Comparison of ENCODE assay signal across 9 cellular contexts in genomic region chr17:82882715-82883446, GRCh38. TPM values are rescaled to one million over a fixed set of nuclear protein-coding genes. Genes with fewer than 3 reads are reported as not detected.
DNase-seq lines count a peak whose midpoint lies in the region; ATAC-seq, FAIRE-seq and TF ChIP-seq lines count a peak whose summit lies in the region.
"Had no signal": no experiment of that assay in that cellular context is flagged by ENCODE, and none has a peak within 500 bp of the region (broad histone marks: within the 10 kb centered on the region; RNA-seq: fewer than 3 reads in every experiment).

No MANE protein-coding gene starts in this region.

- H3K4me2 ChIP-seq in SK-N-SH: no peak overlapping the region

- peak overlapping the region; percentile 55 for H3K4me3 ChIP-seq in CD4-positive, CD25-positive, alpha-beta regulatory T cell (ENCODE audit: low read depth, low read length)
- H3K4me3 ChIP-seq in bronchial epithelial cell (ENCODE audit: low read depth, low read length): peak overlapping the region; percentile 17
- H3K4me3 ChIP-seq in SK-N-SH (ENCODE audit: low read depth in 2 of 2, low read length in 1 of 2): no peak overlapping the region

- peak overlapping the region; percentile 49 to 91 (median 83) for H3K4me3 Mint-ChIP-seq in CD4-positive, CD25-positive, alpha-beta regulatory T cell

- CTCF ChIA-PET in SK-N-SH (lab: Yijun Ruan, JAX): interaction anchor here (1.7 to 3.9 kb wide), 2 partner anchors 29 to 101 kb away, joined by 5 to 24 read pairs; no protein-coding TSS in a partner anchor

- no peaks in the 10 kb centered on the region for H4K20me1 ChIP-seq in SK-N-SH (ENCODE audit: insufficient read depth)

- peak overlapping the region; percentile 85 for H3K27ac ChIP-seq in CD4-positive, CD25-positive, alpha-beta regulatory T cell (ENCODE audit: insufficient read depth, low read length, poor library complexity, severe bottlenecking)
- H3K27ac ChIP-seq in SK-N-SH (ENCODE audit: low read depth in 2 of 2, low read length in 1 of 2): no peak overlapping the region; a peak in 1 of 4 replicates

- no peaks in the 10 kb centered on the region for H3K36me3 ChIP-seq in CD4-positive, CD25-positive, alpha-beta regulatory T cell (ENCODE audit: control insufficient read depth, insufficient read depth, low read length)
- H3K36me3 ChIP-seq in bronchial epithelial cell (ENCODE audit: control insufficient read depth, insufficient read depth, low read length) (peaks cover 1% of the 10 kb centered on the region), SK-N-SH (replicated peaks in 1 of 2; ENCODE audit: control insufficient read depth in 1 of 2, insufficient read depth in 2 of 2, low read length in 1 of 2) (peaks cover 0 to 4% of the 10 kb centered on the region in 2 experiments)

- TF ChIP-seq CTCF in bronchial epithelial cell (IDR thresholded peaks at IDR 0.05; ENCODE audit: insufficient read depth, low read length, severe bottlenecking) (peak; percentile 7), SK-N-SH (IDR thresholded peaks at IDR 0.05) (no peak)

- H3K9me3 Mint-ChIP-seq in CD4-positive, CD25-positive, alpha-beta regulatory T cell: peaks cover 0 to 1% (median 0%) of the 10 kb centered on the region in 7 donors

- no peak for TF ChIP-seq EP300 in SK-N-SH (IDR thresholded peaks at IDR 0.05; ENCODE audit: borderline replicate concordance in 1 of 2, low read depth in 1 of 2, low read length in 1 of 2)

- 93% methylated on average over 39 of the region's 39 CpGs for WGBS in SK-N-SH (ENCODE audit: low lambda C conversion rate)

- peaks cover 11 to 87% (median 51%) of the 10 kb centered on the region in 4 donors for H3K4me1 Mint-ChIP-seq in CD4-positive, CD25-positive, alpha-beta regulatory T cell

- H3K27me3 ChIP-seq in CD4-positive, CD25-positive, alpha-beta regulatory T cell (ENCODE audit: control insufficient read depth, insufficient read depth, low read length): no peaks in the 10 kb centered on the region
- H3K27me3 ChIP-seq in bronchial epithelial cell (ENCODE audit: control insufficient read depth, insufficient read depth, low read length) (no peaks in the 10 kb centered on the region), SK-N-SH (ENCODE audit: insufficient read depth) (no peaks in the 10 kb centered on the region)

- H3K9ac ChIP-seq in SK-N-SH: no peak overlapping the region

- H3K9me2 ChIP-seq in SK-N-SH: no peaks in the 10 kb centered on the region

- ATAC-seq in CD4-positive, CD25-positive, alpha-beta regulatory T cell (ENCODE audit: low read depth in 2 of 2): peak; percentile 91 to 95

- H3K27ac Mint-ChIP-seq in CD4-positive, CD25-positive, alpha-beta regulatory T cell: peak overlapping the region; percentile 98 to 100 (median 98)

- no peaks in the 10 kb centered on the region for H3K27me3 Mint-ChIP-seq in CD4-positive, CD25-positive, alpha-beta regulatory T cell

- peaks cover 29% of the 10 kb centered on the region; the same call in 1 of the 2 replicates for H3K79me2 ChIP-seq in SK-N-SH (ENCODE audit: insufficient read depth)

- POLR2A ChIA-PET in SK-N-SH (lab: Yijun Ruan, JAX): no interaction called here

- peaks cover 24% of the 10 kb centered on the region for H3K36me3 Mint-ChIP-seq in CD4-positive, CD25-positive, alpha-beta regulatory T cell

- DNase-seq in CD4-positive, CD25-positive, alpha-beta regulatory T cell: peak; percentile 76 to 91 (median 81)
- peak; percentile 27 to 74 (median 48) for DNase-seq in activated CD4-positive, CD25-positive, alpha-beta regulatory T cell (lab: John Stamatoyannopoulos, UW)
- DNase-seq in bronchial epithelial cell (ENCODE audit: low read depth): peak; percentile 23
- DNase-seq in stimulated activated CD4-positive, alpha-beta T cell treated with anti-CD3 and anti-CD28 coated beads, Interleukin-15, amount 100 ng/mL, for 24 hours: peak; percentile 80
- no peak for DNase-seq in D341Med (ENCODE audit: low spot score)
- DNase-seq in NCI-H1930 (lab: John Stamatoyannopoulos, UW): no peak
- DNase-seq in OCI-M2 (lab: John Stamatoyannopoulos, UW; ENCODE audit: unreplicated experiment): no peak
- no peak for DNase-seq in SK-N-SH
- DNase-seq: DMS79 treated with DMSO at 0.1 percent for 48 hours had no signal

- H2AFZ ChIP-seq in SK-N-SH (ENCODE audit: low read depth): no peak overlapping the region

- no peaks in the 10 kb centered on the region for H3K9me3 ChIP-seq in CD4-positive, CD25-positive, alpha-beta regulatory T cell (ENCODE audit: control insufficient read depth in 2 of 2, low read length in 2 of 2)
- H3K9me3 ChIP-seq in SK-N-SH: no peaks in the 10 kb centered on the region

- peaks cover 12% of the 10 kb centered on the region for H3F3A ChIP-seq in SK-N-SH (replicated peaks; ENCODE audit: insufficient read depth)

- TF ChIP-seq RAD21 in SK-N-SH (IDR thresholded peaks at IDR 0.05; ENCODE audit: low read length): no peak

- H3K4me1 ChIP-seq in CD4-positive, CD25-positive, alpha-beta regulatory T cell (ENCODE audit: control insufficient read depth, insufficient read depth, low read length, poor library complexity, severe bottlenecking): peaks cover 52% of the 10 kb centered on the region
- H3K4me1 ChIP-seq in SK-N-SH (ENCODE audit: control insufficient read depth in 1 of 2, insufficient read depth in 2 of 2, low read depth in 1 of 2, low read length in 1 of 2): peaks cover 11 to 58% of the 10 kb centered on the region in 2 experiments

- FAIRE-seq in bronchial epithelial cell (lab: Jason Lieb, UNC): no peak

TF ChIP-seq in SK-N-SH, 30 proteins besides CTCF, POLR2A, EP300 and RAD21:
- no peak for TF ChIP-seq GATA2 (CRISPR knock-in tag; IDR thresholded peaks at IDR 0.05)
- TF ChIP-seq TEAD4 (IDR thresholded peaks at IDR 0.05; ENCODE audit: borderline replicate concordance, insufficient read depth): no peak
- TF ChIP-seq RXRA (IDR thresholded peaks at IDR 0.05; ENCODE audit: borderline replicate concordance, low read depth): no peak
- no peak for TF ChIP-seq NFIC (IDR thresholded peaks at IDR 0.05; ENCODE audit: borderline replicate concordance)
- no peak for TF ChIP-seq USF1 (IDR thresholded peaks at IDR 0.05; ENCODE audit: borderline replicate concordance, low read depth)
- no peak for TF ChIP-seq USF2 (IDR thresholded peaks at IDR 0.05; ENCODE audit: borderline replicate concordance, low read depth, low read length)
- TF ChIP-seq TCF12 (IDR thresholded peaks at IDR 0.05): no peak
- no peak for TF ChIP-seq CHD2 (IDR thresholded peaks at IDR 0.05; ENCODE audit: low read length, partially characterized antibody)
- no peak for TF ChIP-seq FOXJ3 (CRISPR knock-in tag; IDR thresholded peaks at IDR 0.05)
- TF ChIP-seq FOXM1 (IDR thresholded peaks at IDR 0.05; ENCODE audit: low read depth): no peak
- no peak for TF ChIP-seq MXI1 (IDR thresholded peaks at IDR 0.05; ENCODE audit: low read depth, low read length)

RNA-seq across cellular contexts. Expression of gene ZNF750, which starts 43.1 kb away (rescaled TPM):
- total RNA-seq in CD4-positive, CD25-positive, alpha-beta regulatory T cell: not detected
- polyA plus RNA-seq in CD4-positive, CD25-positive, alpha-beta regulatory T cell: under 1 TPM in 1 of 4 donors, not detected in 3; 0.07 TPM
- 3.2 and 13.8 TPM in 2 replicates for total RNA-seq in bronchial epithelial cell
- polyA plus RNA-seq in SK-N-SH (2012; rRNA removed): not detected in 2 replicates
- polyA plus RNA-seq in SK-N-SH (2012; cell fraction: cytosol; rRNA removed): not detected in 2 replicates
- not detected in 2 replicates for polyA plus RNA-seq in SK-N-SH (2012; cell fraction: nucleus; rRNA removed)

Comparison
In these comparisons a context has a peak if more than half of its experiments do, and no peak if none do; other contexts are left out.
1. DNase-seq: peak in CD4-positive, CD25-positive, alpha-beta regulatory T cell (3 of 3), activated CD4-positive, CD25-positive, alpha-beta regulatory T cell (4 of 4), bronchial epithelial cell (single experiment) and stimulated activated CD4-positive, alpha-beta T cell treated with anti-CD3 and anti-CD28 coated beads, Interleukin-15, amount 100 ng/mL, for 24 hours (single experiment); none in D341Med (single experiment), NCI-H1930 (0 of 2), OCI-M2 (single experiment) and SK-N-SH (single experiment).
2. H3K4me3 ChIP-seq: peak in CD4-positive, CD25-positive, alpha-beta regulatory T cell (single experiment) and bronchial epithelial cell (single experiment); none in SK-N-SH (0 of 2).